Comparison of ENCODE assay signal across 28 cellular contexts in genomic region chr1:44759077-44759476, GRCh38. TPM values are rescaled to one million over a fixed set of nuclear protein-coding genes. Genes with fewer than 3 reads are reported as not detected.
"Had no signal": no experiment of that assay in that cellular context is flagged by ENCODE, and none has a peak within 500 bp of the region (broad histone marks: within the 10 kb centered on the region; RNA-seq: fewer than 3 reads in every experiment).

No MANE protein-coding gene starts in this region.

- H3K4me1 ChIP-seq: breast epithelium had no signal

- H3K9ac ChIP-seq: SK-N-SH had no signal

- H3K27ac ChIP-seq: breast epithelium had no signal

- H3K4me3 ChIP-seq: breast epithelium, MG63 had no signal

- H3K9me3 ChIP-seq: breast epithelium, MG63, SK-N-SH had no signal

- H3K36me3 ChIP-seq: breast epithelium had no signal

- H3K4me2 ChIP-seq: SK-N-SH had no signal

- DNase-seq: activated B cell treated with CpG ODN at 0.5 μM for 24 hours; activated CD4-positive, alpha-beta T cell treated with anti-CD3 and anti-CD28 coated beads for 1 hour; activated CD4-positive, alpha-beta T cell treated with anti-CD3 and anti-CD28 coated beads, Interleukin-2, amount 10 ng/mL, durations not matched to agents 24 days and 14 days; activated CD4-positive, alpha-beta T cell treated with anti-CD3 and anti-CD28 coated beads, Interleukin-2, amount 50 U/mL, for 48 hours; activated CD8-positive, alpha-beta memory T cell treated with anti-CD3 and anti-CD28 coated beads, Interleukin-2, amount 10 ng/mL, durations not matched to agents 7 days and 5 days; activated effector memory CD4-positive, alpha-beta T cell treated with Interleukin-2 at 50 U/mL for 16 hours; activated naive CD4-positive, alpha-beta T cell; activated T-cell treated with anti-CD3 and anti-CD28 coated beads, Interleukin-2, amount 50 U/mL, for 24 hours; aorta; caudate nucleus; MG63; MV-4-11; NCI-H1092 treated with DMSO at 0.1 percent for 48 hours; NCI-H1417 treated with DMSO at 0.1 percent for 48 hours; NCI-H1694 treated with DMSO at 0.1 percent for 48 hours; NCI-H2029 treated with DMSO at 0.1 percent for 48 hours; NCI-H510A treated with DMSO at 0.1 percent for 48 hours; NCI-H69; NK-92 treated with Interleukin-12 subunit alpha and Interleukin-12 subunit beta, amount 100 ng/mL, for 24 hours; OCI-M1; RPMI8226; SK-N-SH had no signal

- H3K27me3 ChIP-seq: breast epithelium, MG63 had no signal

- ATAC-seq: activated CD8-positive, alpha-beta memory T cell treated with anti-CD3 and anti-CD28 coated beads, Interleukin-2, amount 10 ng/mL, durations not matched to agents 7 days and 5 days; Panc1; Right ventricle myocardium inferior had no signal

RNA-seq across cellular contexts. Expression of gene RNU5D-1, which starts 28.1 kb away (rescaled TPM):
- total RNA-seq: activated B cell treated with CpG ODN at 0.5 μM for 24 hours; activated CD4-positive, alpha-beta T cell treated with anti-CD3 and anti-CD28 coated beads, Interleukin-2, amount 10 ng/mL, durations not matched to agents 24 days and 14 days; activated CD8-positive, alpha-beta memory T cell treated with anti-CD3 and anti-CD28 coated beads, Interleukin-2, amount 10 ng/mL, durations not matched to agents 7 days and 5 days; activated T-helper 1 cell treated with anti-CD3 and anti-CD28 coated beads, Interleukin-12 subunit alpha, Interleukin-12 subunit beta, Interleukin-2, Interleukin-4 antibody, amounts not matched to agents 30 ng/mL and 10 ng/mL and 1 ng/mL, durations not matched to agents 14 hours and 24 hours and 36 hours; aorta; breast epithelium; cerebellum; Right ventricle myocardium inferior; T-helper 1 cell treated with Interleukin-12 subunit alpha and Interleukin-12 subunit beta and Interleukin-4 antibody, amounts not matched to agents 30 ng/mL and 1 ng/mL, for 36 hours had no signal
- polyA plus RNA-seq: aorta, SK-N-SH had no signal

RNA-seq across cellular contexts. Expression of gene BEST4, which starts 28.9 kb away (rescaled TPM):
- total RNA-seq: Right ventricle myocardium inferior had no signal
